ENCODE assay signal across 11 cellular contexts in the genomic region with DNA sequence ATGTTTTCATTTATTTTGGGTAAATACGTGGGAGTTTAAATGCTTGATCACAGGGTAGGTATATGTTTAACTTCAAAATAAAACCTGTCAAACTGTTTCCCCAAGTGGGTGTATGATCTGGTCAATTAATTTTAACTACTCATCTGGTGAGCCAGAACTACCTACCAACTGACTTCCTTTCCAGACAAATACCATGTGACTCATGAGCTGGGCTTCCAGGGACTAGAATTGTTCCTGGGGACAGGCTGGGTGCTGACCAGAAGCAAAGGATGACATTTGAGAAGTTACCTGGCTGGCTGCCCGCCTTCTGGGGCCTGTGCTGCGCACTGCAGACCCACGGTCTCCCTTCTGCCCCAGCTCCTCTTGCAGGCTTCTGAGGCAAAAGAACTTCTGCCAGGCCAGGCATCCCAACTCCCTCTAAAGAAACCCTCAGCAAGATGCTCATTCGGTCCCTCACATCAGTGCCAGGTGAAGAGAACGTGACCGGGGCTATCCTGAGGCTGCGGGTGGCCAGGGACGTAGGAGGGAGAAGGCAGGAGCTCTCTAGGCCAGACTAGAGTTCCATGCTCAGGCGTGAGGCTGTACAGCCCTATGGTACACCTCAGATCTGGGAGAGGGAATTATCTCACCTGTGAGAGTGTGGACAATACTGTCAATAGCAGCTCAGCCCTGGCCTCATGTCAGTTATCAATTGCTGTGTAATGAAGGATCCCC.
DNase-seq lines count a peak whose midpoint lies in the region; ATAC-seq and TF ChIP-seq lines count a peak whose summit lies in the region.
"Had no signal": no experiment of that assay in that cellular context is flagged by ENCODE, and none has a peak within 500 bp of the region (broad histone marks: within the 10 kb centered on the region; RNA-seq: fewer than 3 reads in every experiment).

No MANE protein-coding gene starts in this region.

- no peaks in the 10 kb centered on the region for H3K36me3 Mint-ChIP-seq in type B pancreatic cell
- H3K36me3 Mint-ChIP-seq: naive B cell had no signal

- H3K36me3 ChIP-seq in HEK293 (ENCODE audit: control insufficient read depth in 2 of 2, insufficient read depth in 1 of 2, low read length in 2 of 2) (no peaks in the 10 kb centered on the region), stomach smooth muscle (ENCODE audit: control insufficient read depth in 2 of 2, insufficient read depth in 2 of 2, low read length in 2 of 2) (no peaks in the 10 kb centered on the region)
- H3K36me3 ChIP-seq: cardiac muscle cell had no signal

- peak; percentile 93 for DNase-seq in RPMI7951 (ENCODE audit: low read depth)
- peak; percentile 39 for DNase-seq in fibroblast of the aortic adventitia (ENCODE audit: low read depth)
- no peak for DNase-seq in stimulated activated CD4-positive, alpha-beta T cell treated with anti-CD3 and anti-CD28 coated beads, Interleukin-4, amount 100 ng/mL, for 1 hour
- DNase-seq in type B pancreatic cell (ENCODE audit: extremely low spot score, unreplicated experiment) = no peak
- DNase-seq: naive B cell, T-helper 2 cell had no signal

- CTCF ChIA-PET in HEK293 (lab: Yijun Ruan, JAX) = interaction anchor here (0.6 to 7.2 kb wide), 10 partner anchors 8 to 555 kb away, joined by 3 to 105 read pairs (median 4); no protein-coding TSS in a partner anchor

- TF ChIP-seq CTCF in HEK293 (tag by site-specific recombination; IDR thresholded peaks at IDR 0.05) (no peak), fibroblast of the aortic adventitia (IDR thresholded peaks at IDR 0.05; ENCODE audit: insufficient read depth, low read length) (no peak), type B pancreatic cell (conservative IDR thresholded peaks at IDR 0.05) (no peak)

- no peak overlapping the region for H3K27ac Mint-ChIP-seq in type B pancreatic cell

- peaks cover 10% of the 10 kb centered on the region for H3K4me1 Mint-ChIP-seq in type B pancreatic cell (ENCODE audit: unreplicated experiment)
- H3K4me1 Mint-ChIP-seq: naive B cell had no signal

- ATAC-seq in HG02852 (IDR thresholded peaks at IDR 0.05; ENCODE audit: unreplicated experiment) = no peak
- ATAC-seq: HepG2 had no signal

- no peaks in the 10 kb centered on the region for H3K27me3 ChIP-seq in stomach smooth muscle (ENCODE audit: control insufficient read depth in 1 of 2, insufficient read depth in 2 of 2, low read length in 2 of 2)
- H3K27me3 ChIP-seq: cardiac muscle cell had no signal

- no peak overlapping the region for H3K4me3 ChIP-seq in HEK293 (ENCODE audit: low read depth, low read length)
- H3K4me3 ChIP-seq in fibroblast of the aortic adventitia (ENCODE audit: low read depth, low read length) = no peak overlapping the region
- no peak overlapping the region for H3K4me3 ChIP-seq in stomach smooth muscle (ENCODE audit: low read length in 2 of 2)
- H3K4me3 ChIP-seq: cardiac muscle cell had no signal

- H3K4me1 ChIP-seq in HEK293 (ENCODE audit: control insufficient read depth, insufficient read depth, low read length) (no peaks in the 10 kb centered on the region), stomach smooth muscle (ENCODE audit: control insufficient read depth, insufficient read depth, low read length) (peaks cover 21% of the 10 kb centered on the region)

- no peak overlapping the region for H3K4me3 Mint-ChIP-seq in type B pancreatic cell
- H3K4me3 Mint-ChIP-seq: naive B cell had no signal

- no peaks in the 10 kb centered on the region for H3K9me3 Mint-ChIP-seq in type B pancreatic cell

- POLR2A ChIA-PET in HEK293 (lab: Yijun Ruan, JAX) = interaction anchor here (0.6 to 0.7 kb wide), 3 partner anchors 27 to 586 kb away, joined by 3 to 4 read pairs (median 3); no protein-coding TSS in a partner anchor

- H3K9ac ChIP-seq in stomach smooth muscle (ENCODE audit: low read length in 2 of 2) = no peak overlapping the region

- H3K27me3 Mint-ChIP-seq in type B pancreatic cell = peaks cover 17% of the 10 kb centered on the region

- no peak overlapping the region for H3K27ac ChIP-seq in HEK293 (ENCODE audit: extremely low read depth, low read depth, low read length)
- peak overlapping the region; percentile 1 for H3K27ac ChIP-seq in stomach smooth muscle (ENCODE audit: low read length)
- H3K27ac ChIP-seq: cardiac muscle cell had no signal

- H3K9me3 ChIP-seq in HEK293 (ENCODE audit: control insufficient read depth, insufficient read depth, low read depth, low read length) (no peaks in the 10 kb centered on the region), stomach smooth muscle (ENCODE audit: control insufficient read depth in 2 of 2, low read length in 2 of 2) (no peaks in the 10 kb centered on the region)

TF ChIP-seq in HEK293, 187 proteins besides CTCF, POLR2A, EP300 and RAD21:
- TF ChIP-seq SP7 (tag by site-specific recombination; IDR thresholded peaks at IDR 0.05) (0 out of 2 replicates have a peak, but pooled peaks have one; percentile 23), OSR2 (tag by site-specific recombination; IDR thresholded peaks at IDR 0.05) (peak; percentile 75), SP2 (tag by site-specific recombination; IDR thresholded peaks at IDR 0.05) (no peak), ZFHX2 (tag by site-specific recombination; conservative IDR thresholded peaks at IDR 0.05) (peak; percentile 74), ZNF184 (tag by site-specific recombination; IDR thresholded peaks at IDR 0.05) (0 out of 2 replicates have a peak, but pooled peaks have one; percentile 14), ZNF501 (tag by site-specific recombination; IDR thresholded peaks at IDR 0.05) (no peak)
- TF ChIP-seq, protein P1, sequence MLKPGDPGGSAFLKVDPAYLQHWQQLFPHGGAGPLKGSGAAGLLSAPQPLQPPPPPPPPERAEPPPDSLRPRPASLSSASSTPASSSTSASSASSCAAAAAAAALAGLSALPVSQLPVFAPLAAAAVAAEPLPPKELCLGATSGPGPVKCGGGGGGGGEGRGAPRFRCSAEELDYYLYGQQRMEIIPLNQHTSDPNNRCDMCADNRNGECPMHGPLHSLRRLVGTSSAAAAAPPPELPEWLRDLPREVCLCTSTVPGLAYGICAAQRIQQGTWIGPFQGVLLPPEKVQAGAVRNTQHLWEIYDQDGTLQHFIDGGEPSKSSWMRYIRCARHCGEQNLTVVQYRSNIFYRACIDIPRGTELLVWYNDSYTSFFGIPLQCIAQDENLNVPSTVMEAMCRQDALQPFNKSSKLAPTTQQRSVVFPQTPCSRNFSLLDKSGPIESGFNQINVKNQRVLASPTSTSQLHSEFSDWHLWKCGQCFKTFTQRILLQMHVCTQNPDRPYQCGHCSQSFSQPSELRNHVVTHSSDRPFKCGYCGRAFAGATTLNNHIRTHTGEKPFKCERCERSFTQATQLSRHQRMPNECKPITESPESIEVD (tag by site-specific recombination; IDR thresholded peaks at IDR 0.05) = peak; percentile 54; the same call in 1 of the 2 replicates
- TF ChIP-seq, protein P2, sequence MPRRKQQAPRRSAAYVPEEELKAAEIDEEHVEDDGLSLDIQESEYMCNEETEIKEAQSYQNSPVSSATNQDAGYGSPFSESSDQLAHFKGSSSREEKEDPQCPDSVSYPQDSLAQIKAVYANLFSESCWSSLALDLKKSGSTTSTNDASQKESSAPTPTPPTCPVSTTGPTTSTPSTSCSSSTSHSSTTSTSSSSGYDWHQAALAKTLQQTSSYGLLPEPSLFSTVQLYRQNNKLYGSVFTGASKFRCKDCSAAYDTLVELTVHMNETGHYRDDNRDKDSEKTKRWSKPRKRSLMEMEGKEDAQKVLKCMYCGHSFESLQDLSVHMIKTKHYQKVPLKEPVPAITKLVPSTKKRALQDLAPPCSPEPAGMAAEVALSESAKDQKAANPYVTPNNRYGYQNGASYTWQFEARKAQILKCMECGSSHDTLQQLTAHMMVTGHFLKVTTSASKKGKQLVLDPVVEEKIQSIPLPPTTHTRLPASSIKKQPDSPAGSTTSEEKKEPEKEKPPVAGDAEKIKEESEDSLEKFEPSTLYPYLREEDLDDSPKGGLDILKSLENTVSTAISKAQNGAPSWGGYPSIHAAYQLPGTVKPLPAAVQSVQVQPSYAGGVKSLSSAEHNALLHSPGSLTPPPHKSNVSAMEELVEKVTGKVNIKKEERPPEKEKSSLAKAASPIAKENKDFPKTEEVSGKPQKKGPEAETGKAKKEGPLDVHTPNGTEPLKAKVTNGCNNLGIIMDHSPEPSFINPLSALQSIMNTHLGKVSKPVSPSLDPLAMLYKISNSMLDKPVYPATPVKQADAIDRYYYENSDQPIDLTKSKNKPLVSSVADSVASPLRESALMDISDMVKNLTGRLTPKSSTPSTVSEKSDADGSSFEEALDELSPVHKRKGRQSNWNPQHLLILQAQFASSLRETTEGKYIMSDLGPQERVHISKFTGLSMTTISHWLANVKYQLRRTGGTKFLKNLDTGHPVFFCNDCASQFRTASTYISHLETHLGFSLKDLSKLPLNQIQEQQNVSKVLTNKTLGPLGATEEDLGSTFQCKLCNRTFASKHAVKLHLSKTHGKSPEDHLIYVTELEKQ (tag by site-specific recombination; IDR thresholded peaks at IDR 0.05; ENCODE audit: borderline replicate concordance) = 0 out of 2 replicates have a peak, but pooled peaks have one; percentile 22
TF ChIP-seq in HEK293: peak in this region for 6.

Comparison
In these comparisons a context has a peak if more than half of its experiments do, and no peak if none do; other contexts are left out.
1. DNase-seq: peak in RPMI7951 (single experiment) and fibroblast of the aortic adventitia (single experiment); none in stimulated activated CD4-positive, alpha-beta T cell treated with anti-CD3 and anti-CD28 coated beads, Interleukin-4, amount 100 ng/mL, for 1 hour (single experiment) and type B pancreatic cell (single experiment).